Comparison of ENCODE assay signal across 8 cellular contexts in genomic region chr9:37329576-37329975, GRCh38.
A peak's percentile ranks its signal among the peaks of the same experiment; 100 is the strongest.
DNase-seq lines count a peak whose midpoint lies in the region; ATAC-seq and TF ChIP-seq lines count a peak whose summit lies in the region.

No MANE protein-coding gene starts in this region.

- no peak for TF ChIP-seq POLR2A in GM18505 (IDR thresholded peaks at IDR 0.05; ENCODE audit: borderline replicate concordance, extremely low read depth, insufficient read depth, insufficient read length)

- ATAC-seq in GM18520 (IDR thresholded peaks at IDR 0.05; ENCODE audit: unreplicated experiment) (no peak), GM18505 (IDR thresholded peaks at IDR 0.05; ENCODE audit: unreplicated experiment) (no peak), GM19463 (IDR thresholded peaks at IDR 0.05; ENCODE audit: unreplicated experiment) (no peak)

- DNase-seq in EH (ENCODE audit: low read depth) (peak; percentile 48), HCEC 1CT (peak; percentile 41), RPMI8226 (peak; percentile 26), kidney tubule cell (ENCODE audit: low spot score) (peak; percentile 31), inferior parietal cortex (ENCODE audit: extremely low spot score) (no peak)
